ENCODE assay signal across 30 cellular contexts in the genomic region with DNA sequence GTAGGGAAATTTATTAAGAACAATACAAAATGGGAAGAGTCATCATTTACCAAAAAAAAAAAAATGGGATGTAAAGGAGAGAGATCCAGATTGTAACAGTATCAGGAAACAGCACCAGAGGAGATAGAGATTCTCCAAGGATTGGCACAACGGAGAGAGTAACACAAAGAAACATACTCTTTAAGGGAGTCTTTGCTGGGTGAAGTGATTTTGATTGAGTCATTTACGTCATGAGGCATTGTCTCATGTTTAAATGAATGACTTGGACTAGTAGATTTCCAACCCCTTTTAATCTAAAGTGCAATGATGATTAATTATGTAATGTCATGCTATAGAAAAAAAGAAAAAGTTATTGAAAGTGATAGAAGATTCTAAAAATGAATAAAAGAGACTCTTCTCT.
A peak's percentile ranks its signal among the peaks of the same experiment; 100 is the strongest.
DNase-seq lines count a peak whose midpoint lies in the region; FAIRE-seq and TF ChIP-seq lines count a peak whose summit lies in the region.
"Had no signal": no experiment of that assay in that cellular context is flagged by ENCODE, and none has a peak within 500 bp of the region (broad histone marks: within the 10 kb centered on the region; RNA-seq: fewer than 3 reads in every experiment).

No MANE protein-coding gene starts in this region.

- no peak for TF ChIP-seq CTCF in astrocyte (IDR thresholded peaks at IDR 0.05; ENCODE audit: insufficient read depth, low read depth, low read length)
- TF ChIP-seq CTCF in hepatocyte (IDR thresholded peaks at IDR 0.05; ENCODE audit: poor library complexity) = no peak
- no peak for TF ChIP-seq CTCF in right atrium auricular region (IDR thresholded peaks at IDR 0.05)

- H3K36me3 Mint-ChIP-seq in astrocyte (ENCODE audit: low read depth, unreplicated experiment) = no peaks in the 10 kb centered on the region
- H3K36me3 Mint-ChIP-seq: activated naive CD8-positive, alpha-beta T cell treated with anti-CD3 and anti-CD28 coated beads, Interleukin-2, amount 10 ng/mL, durations not matched to agents 7 days and 5 days; immature natural killer cell had no signal

- H3K4me3 Mint-ChIP-seq in astrocyte (ENCODE audit: unreplicated experiment) = no peak overlapping the region
- H3K4me3 Mint-ChIP-seq: activated naive CD8-positive, alpha-beta T cell treated with anti-CD3 and anti-CD28 coated beads, Interleukin-2, amount 10 ng/mL, durations not matched to agents 7 days and 5 days; activated T-cell treated with anti-CD3 and anti-CD28 coated beads, Interleukin-2, amount 50 U/mL, for 4 hours; endodermal cell; GM23338; immature natural killer cell; neural crest cell had no signal

- H3K4me1 ChIP-seq in astrocyte (ENCODE audit: insufficient read depth, low read length) = no peaks in the 10 kb centered on the region
- no peaks in the 10 kb centered on the region for H3K4me1 ChIP-seq in hepatocyte (ENCODE audit: insufficient read depth)
- no peaks in the 10 kb centered on the region for H3K4me1 ChIP-seq in right atrium auricular region
- H3K4me1 ChIP-seq: parathyroid adenoma had no signal

- no peak overlapping the region for H3K9ac ChIP-seq in astrocyte (ENCODE audit: low read length)
- H3K9ac ChIP-seq: parathyroid adenoma had no signal

- DNase-seq in ELR (ENCODE audit: low read depth) (peak; percentile 6), NCI-H226 (peak; percentile 87), astrocyte (ENCODE audit: low read depth) (peak; percentile 49), foreskin melanocyte (peak; percentile 94), hepatocyte (ENCODE audit: low spot score) (no peak), GM12891 (ENCODE audit: insufficient read length, low spot score) (no peak), amniotic stem cell (lab: John Stamatoyannopoulos, UW) (no peak), right atrium auricular region (ENCODE audit: low spot score) (no peak)
- DNase-seq: activated CD4-positive, alpha-beta T cell treated with anti-CD3 and anti-CD28 coated beads, Interleukin-2, amount 50 U/mL, for 1 hour; activated CD4-positive, CD25-positive, alpha-beta regulatory T cell; activated gamma-delta T cell treated with Interleukin-2 at 50 U/mL for 16 hours; activated naive CD8-positive, alpha-beta T cell treated with anti-CD3 and anti-CD28 coated beads, Interleukin-2, amount 10 ng/mL, durations not matched to agents 7 days and 5 days; activated T-cell treated with anti-CD3 and anti-CD28 coated beads, Interleukin-2, amount 50 U/mL, for 4 hours; central memory CD4-positive, alpha-beta T cell; DND-41; endodermal cell; immature natural killer cell; mesenchymal stem cell; NCI-H1417; NCI-H2029 treated with DMSO at 0.1 percent for 48 hours; NCI-H82; RPMI8226; stimulated activated CD4-positive, alpha-beta T cell treated with anti-CD3 and anti-CD28 coated beads, Interleukin-1b, Interleukin-23, amount 100 ng/mL, for 48 hours; stimulated activated naive CD8-positive, alpha-beta T cell treated with anti-CD3 and anti-CD28 coated beads, Interleukin-15, Interleukin-2, amounts not matched to agents 100 U/mL and 50 U/mL, for 24 hours; testis had no signal

- H3K79me2 ChIP-seq in astrocyte (ENCODE audit: insufficient read depth, low read length) (no peaks in the 10 kb centered on the region), hepatocyte (no peaks in the 10 kb centered on the region)
- H3K79me2 ChIP-seq: parathyroid adenoma had no signal

- no peaks in the 10 kb centered on the region for H3K9me3 ChIP-seq in astrocyte (ENCODE audit: insufficient read depth, low read depth, low read length)
- no peaks in the 10 kb centered on the region for H3K9me3 ChIP-seq in hepatocyte (ENCODE audit: low read depth)
- H3K9me3 ChIP-seq in right atrium auricular region = no peaks in the 10 kb centered on the region
- H3K9me3 ChIP-seq: testis had no signal

- H3K9me2 ChIP-seq in hepatocyte (replicated peaks; ENCODE audit: insufficient read depth) = no peaks in the 10 kb centered on the region

- no peaks in the 10 kb centered on the region for H3K27me3 ChIP-seq in astrocyte (ENCODE audit: insufficient read depth, low read length)
- H3K27me3 ChIP-seq in hepatocyte = no peaks in the 10 kb centered on the region
- no peaks in the 10 kb centered on the region for H3K27me3 ChIP-seq in right atrium auricular region
- H3K27me3 ChIP-seq: testis had no signal

- H3K4me2 ChIP-seq in astrocyte (ENCODE audit: low read length) (no peak overlapping the region), hepatocyte (no peak overlapping the region)
- H3K4me2 ChIP-seq: GM23338 had no signal

- TF ChIP-seq POLR2A in GM12891 (IDR thresholded peaks at IDR 0.05; ENCODE audit: low read depth, low read length) = no peak

- H3K36me3 ChIP-seq in astrocyte (ENCODE audit: insufficient read depth, low read length) (peaks cover 10% of the 10 kb centered on the region), hepatocyte (replicated peaks; ENCODE audit: insufficient read depth, low read depth) (no peaks in the 10 kb centered on the region), right atrium auricular region (no peaks in the 10 kb centered on the region)

- H3K4me1 Mint-ChIP-seq in astrocyte (ENCODE audit: low read depth, unreplicated experiment) = no peaks in the 10 kb centered on the region
- H3K4me1 Mint-ChIP-seq: activated naive CD8-positive, alpha-beta T cell treated with anti-CD3 and anti-CD28 coated beads, Interleukin-2, amount 10 ng/mL, durations not matched to agents 7 days and 5 days; endodermal cell; GM23338; immature natural killer cell had no signal

- H3K27me3 Mint-ChIP-seq in astrocyte (ENCODE audit: low read depth, unreplicated experiment) = no peaks in the 10 kb centered on the region
- H3K27me3 Mint-ChIP-seq: activated naive CD8-positive, alpha-beta T cell treated with anti-CD3 and anti-CD28 coated beads, Interleukin-2, amount 10 ng/mL, durations not matched to agents 7 days and 5 days had no signal

- peak overlapping the region; percentile 21 for H3K27ac Mint-ChIP-seq in astrocyte (ENCODE audit: unreplicated experiment)
- H3K27ac Mint-ChIP-seq: activated naive CD8-positive, alpha-beta T cell treated with anti-CD3 and anti-CD28 coated beads, Interleukin-2, amount 10 ng/mL, durations not matched to agents 7 days and 5 days; endodermal cell; GM23338; immature natural killer cell had no signal

- FAIRE-seq in astrocyte (lab: Jason Lieb, UNC) (no peak), GM12891 (lab: Jason Lieb, UNC) (no peak)
- FAIRE-seq: D721Med had no signal

- H4K20me1 ChIP-seq in astrocyte (ENCODE audit: insufficient read depth, low read length) (no peaks in the 10 kb centered on the region), hepatocyte (ENCODE audit: insufficient read depth, poor library complexity, severe bottlenecking) (no peaks in the 10 kb centered on the region)

- WGBS in hepatocyte (ENCODE audit: low lambda C conversion rate, missing lambda C conversion rate) = 92% methylated on average over 2 of the region's 2 CpGs

- no peaks in the 10 kb centered on the region for H3K9me3 Mint-ChIP-seq in astrocyte (ENCODE audit: unreplicated experiment)
- H3K9me3 Mint-ChIP-seq: activated naive CD8-positive, alpha-beta T cell treated with anti-CD3 and anti-CD28 coated beads, Interleukin-2, amount 10 ng/mL, durations not matched to agents 7 days and 5 days; activated T-cell treated with anti-CD3 and anti-CD28 coated beads, Interleukin-2, amount 50 U/mL, for 4 hours; endodermal cell; GM23338; immature natural killer cell; neural crest cell had no signal

- no peak overlapping the region for H2AFZ ChIP-seq in astrocyte (ENCODE audit: low read depth, low read length)
- H2AFZ ChIP-seq in hepatocyte = no peak overlapping the region
- H2AFZ ChIP-seq: GM23338, parathyroid adenoma had no signal

- no peak overlapping the region for H3K4me3 ChIP-seq in astrocyte (ENCODE audit: insufficient read depth, low read depth, low read length)
- H3K4me3 ChIP-seq in hepatocyte = no peak overlapping the region
- H3K4me3 ChIP-seq in right atrium auricular region = no peak overlapping the region
- H3K4me3 ChIP-seq: GM23338, testis had no signal

- H3K27ac ChIP-seq in astrocyte (ENCODE audit: low read depth, low read length) (no peak overlapping the region), hepatocyte (no peak overlapping the region), right atrium auricular region (no peak overlapping the region)
- H3K27ac ChIP-seq: C4-2B, parathyroid adenoma, testis had no signal

TF ChIP-seq in GM12891, 5 proteins besides CTCF, POLR2A, EP300 and RAD21:
- TF ChIP-seq TAF1 (IDR thresholded peaks at IDR 0.05; ENCODE audit: low read depth, low read length) (no peak), SPI1 (IDR thresholded peaks at IDR 0.05; ENCODE audit: low read depth, low read length) (no peak), POLR2AphosphoS5 (IDR thresholded peaks at IDR 0.05; ENCODE audit: low read depth, low read length) (no peak), PAX5 (IDR thresholded peaks at IDR 0.05; ENCODE audit: insufficient read depth, low read length, severe bottlenecking) (no peak), POU2F2 (IDR thresholded peaks at IDR 0.05; ENCODE audit: low read depth, low read length) (no peak)

Comparison
In these comparisons a context has a peak if more than half of its experiments do, and no peak if none do; other contexts are left out.
1. DNase-seq: peak in ELR (single experiment), NCI-H226 (single experiment), astrocyte (single experiment) and foreskin melanocyte (single experiment); none in hepatocyte (single experiment), GM12891 (single experiment), amniotic stem cell (single experiment) and right atrium auricular region (single experiment).